1 cellular context compared by ENCODE assay signal in the genomic region with DNA sequence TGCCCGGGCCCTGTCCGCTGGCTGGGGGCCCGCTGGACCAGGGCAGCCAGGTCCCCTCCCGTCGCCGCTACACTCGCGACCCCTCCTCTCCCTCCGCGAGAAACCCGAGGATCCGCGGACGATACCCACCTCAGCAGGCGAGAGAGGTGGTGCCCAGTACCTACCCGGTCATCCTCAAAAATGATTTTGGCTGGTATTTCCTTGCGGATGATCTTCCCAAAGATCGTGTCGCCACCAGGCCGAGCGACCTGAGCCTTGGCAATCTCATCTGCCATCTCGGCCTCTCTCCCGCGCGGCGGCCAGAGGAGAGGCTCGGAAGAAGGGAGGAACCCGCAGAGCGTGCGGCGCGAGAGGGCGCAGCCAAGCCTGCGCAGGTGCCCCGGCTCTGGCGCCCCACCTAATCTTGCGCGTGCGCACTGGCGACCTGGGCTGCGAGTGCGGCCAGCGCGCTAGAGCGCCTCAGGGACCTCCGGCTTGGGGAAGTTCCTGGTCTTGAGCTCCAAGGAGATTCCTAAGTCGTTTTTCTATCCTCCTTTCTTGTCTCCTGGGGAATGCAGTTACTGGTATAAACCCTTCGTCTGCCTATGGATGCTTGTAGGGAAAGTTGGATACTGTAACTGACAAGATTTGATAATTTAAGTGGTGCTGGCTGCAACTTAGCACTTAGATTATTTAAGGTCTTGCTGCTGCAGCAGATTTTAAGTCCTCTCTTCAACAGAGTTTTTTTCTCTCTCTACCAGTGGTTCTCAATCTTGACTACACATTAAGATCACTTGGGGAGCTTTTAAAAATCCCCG.
TF ChIP-seq lines count a peak whose summit lies in the region.

Gene HINT1, minus strand, starts transcription at position 326 of the 797 bp plus-strand sequence. Its CDS starts 51 bp downstream, at position 275.

TF ChIP-seq in HepG2, 621 proteins besides CTCF, POLR2A, EP300 and RAD21 (continued from another document and continues in another):
- TF ChIP-seq ZNF670 (CRISPR knock-in tag; IDR thresholded peaks at IDR 0.05; ENCODE audit: borderline replicate concordance) = peak; percentile 13; the same call in 1 of the 2 replicates
- peak; percentile 17; the same call in 1 of the 2 replicates for TF ChIP-seq GFI1 (CRISPR knock-in tag; IDR thresholded peaks at IDR 0.05; ENCODE audit: borderline replicate concordance)
- TF ChIP-seq ZNF383 (CRISPR knock-in tag; IDR thresholded peaks at IDR 0.05; ENCODE audit: borderline replicate concordance) = no peak
- TF ChIP-seq ZNF230 (CRISPR knock-in tag; IDR thresholded peaks at IDR 0.05) = peak; percentile 60; the same call in 1 of the 2 replicates
- TF ChIP-seq ZNF232 (CRISPR knock-in tag; IDR thresholded peaks at IDR 0.05; ENCODE audit: borderline replicate concordance) = no peak
- TF ChIP-seq, protein P1, sequence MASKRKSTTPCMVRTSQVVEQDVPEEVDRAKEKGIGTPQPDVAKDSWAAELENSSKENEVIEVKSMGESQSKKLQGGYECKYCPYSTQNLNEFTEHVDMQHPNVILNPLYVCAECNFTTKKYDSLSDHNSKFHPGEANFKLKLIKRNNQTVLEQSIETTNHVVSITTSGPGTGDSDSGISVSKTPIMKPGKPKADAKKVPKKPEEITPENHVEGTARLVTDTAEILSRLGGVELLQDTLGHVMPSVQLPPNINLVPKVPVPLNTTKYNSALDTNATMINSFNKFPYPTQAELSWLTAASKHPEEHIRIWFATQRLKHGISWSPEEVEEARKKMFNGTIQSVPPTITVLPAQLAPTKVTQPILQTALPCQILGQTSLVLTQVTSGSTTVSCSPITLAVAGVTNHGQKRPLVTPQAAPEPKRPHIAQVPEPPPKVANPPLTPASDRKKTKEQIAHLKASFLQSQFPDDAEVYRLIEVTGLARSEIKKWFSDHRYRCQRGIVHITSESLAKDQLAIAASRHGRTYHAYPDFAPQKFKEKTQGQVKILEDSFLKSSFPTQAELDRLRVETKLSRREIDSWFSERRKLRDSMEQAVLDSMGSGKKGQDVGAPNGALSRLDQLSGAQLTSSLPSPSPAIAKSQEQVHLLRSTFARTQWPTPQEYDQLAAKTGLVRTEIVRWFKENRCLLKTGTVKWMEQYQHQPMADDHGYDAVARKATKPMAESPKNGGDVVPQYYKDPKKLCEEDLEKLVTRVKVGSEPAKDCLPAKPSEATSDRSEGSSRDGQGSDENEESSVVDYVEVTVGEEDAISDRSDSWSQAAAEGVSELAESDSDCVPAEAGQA (IDR thresholded peaks at IDR 0.05; ENCODE audit: low read depth) = no peak
- TF ChIP-seq, protein P1 (CRISPR knock-in tag; IDR thresholded peaks at IDR 0.05; ENCODE audit: borderline replicate concordance) = no peak; the same call in 1 of the 2 replicates
- TF ChIP-seq ATF7-NPFF (CRISPR knock-in tag; IDR thresholded peaks at IDR 0.05; ENCODE audit: low read depth) = 0 out of 2 replicates have a peak, but pooled peaks have one; percentile 18
- TF ChIP-seq ZFP90 (CRISPR knock-in tag; IDR thresholded peaks at IDR 0.05; ENCODE audit: borderline replicate concordance) = no peak; the same call in none of the 2 replicates
- TF ChIP-seq, protein P2, sequence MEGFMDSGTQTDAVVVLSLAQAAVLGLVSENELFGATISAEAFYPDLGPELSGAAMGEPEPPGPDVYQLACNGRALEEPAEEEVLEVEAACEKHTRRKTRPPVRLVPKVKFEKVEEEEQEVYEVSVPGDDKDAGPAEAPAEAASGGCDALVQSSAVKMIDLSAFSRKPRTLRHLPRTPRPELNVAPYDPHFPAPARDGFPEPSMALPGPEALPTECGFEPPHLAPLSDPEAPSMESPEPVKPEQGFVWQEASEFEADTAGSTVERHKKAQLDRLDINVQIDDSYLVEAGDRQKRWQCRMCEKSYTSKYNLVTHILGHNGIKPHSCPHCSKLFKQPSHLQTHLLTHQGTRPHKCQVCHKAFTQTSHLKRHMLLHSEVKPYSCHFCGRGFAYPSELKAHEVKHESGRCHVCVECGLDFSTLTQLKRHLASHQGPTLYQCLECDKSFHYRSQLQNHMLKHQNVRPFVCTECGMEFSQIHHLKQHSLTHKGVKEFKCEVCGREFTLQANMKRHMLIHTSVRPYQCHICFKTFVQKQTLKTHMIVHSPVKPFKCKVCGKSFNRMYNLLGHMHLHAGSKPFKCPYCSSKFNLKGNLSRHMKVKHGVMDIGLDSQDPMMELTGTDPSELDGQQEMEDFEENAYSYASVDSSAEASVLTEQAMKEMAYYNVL (CRISPR knock-in tag; IDR thresholded peaks at IDR 0.05; ENCODE audit: borderline replicate concordance) = no peak
- TF ChIP-seq SATB2 (CRISPR knock-in tag; IDR thresholded peaks at IDR 0.05) = 0 out of 2 replicates have a peak, but pooled peaks have one; percentile 52
- TF ChIP-seq, protein P3, sequence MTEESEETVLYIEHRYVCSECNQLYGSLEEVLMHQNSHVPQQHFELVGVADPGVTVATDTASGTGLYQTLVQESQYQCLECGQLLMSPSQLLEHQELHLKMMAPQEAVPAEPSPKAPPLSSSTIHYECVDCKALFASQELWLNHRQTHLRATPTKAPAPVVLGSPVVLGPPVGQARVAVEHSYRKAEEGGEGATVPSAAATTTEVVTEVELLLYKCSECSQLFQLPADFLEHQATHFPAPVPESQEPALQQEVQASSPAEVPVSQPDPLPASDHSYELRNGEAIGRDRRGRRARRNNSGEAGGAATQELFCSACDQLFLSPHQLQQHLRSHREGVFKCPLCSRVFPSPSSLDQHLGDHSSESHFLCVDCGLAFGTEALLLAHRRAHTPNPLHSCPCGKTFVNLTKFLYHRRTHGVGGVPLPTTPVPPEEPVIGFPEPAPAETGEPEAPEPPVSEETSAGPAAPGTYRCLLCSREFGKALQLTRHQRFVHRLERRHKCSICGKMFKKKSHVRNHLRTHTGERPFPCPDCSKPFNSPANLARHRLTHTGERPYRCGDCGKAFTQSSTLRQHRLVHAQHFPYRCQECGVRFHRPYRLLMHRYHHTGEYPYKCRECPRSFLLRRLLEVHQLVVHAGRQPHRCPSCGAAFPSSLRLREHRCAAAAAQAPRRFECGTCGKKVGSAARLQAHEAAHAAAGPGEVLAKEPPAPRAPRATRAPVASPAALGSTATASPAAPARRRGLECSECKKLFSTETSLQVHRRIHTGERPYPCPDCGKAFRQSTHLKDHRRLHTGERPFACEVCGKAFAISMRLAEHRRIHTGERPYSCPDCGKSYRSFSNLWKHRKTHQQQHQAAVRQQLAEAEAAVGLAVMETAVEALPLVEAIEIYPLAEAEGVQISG (CRISPR knock-in tag; IDR thresholded peaks at IDR 0.05) = peak; percentile 98
- TF ChIP-seq BRF2 (CRISPR knock-in tag; IDR thresholded peaks at IDR 0.05) = no peak
- TF ChIP-seq ARNT (IDR thresholded peaks at IDR 0.05) = no peak
- TF ChIP-seq NCOA2 (CRISPR knock-in tag; IDR thresholded peaks at IDR 0.05) = peak; percentile 23; the same call in 1 of the 2 replicates
- TF ChIP-seq, protein P4, sequence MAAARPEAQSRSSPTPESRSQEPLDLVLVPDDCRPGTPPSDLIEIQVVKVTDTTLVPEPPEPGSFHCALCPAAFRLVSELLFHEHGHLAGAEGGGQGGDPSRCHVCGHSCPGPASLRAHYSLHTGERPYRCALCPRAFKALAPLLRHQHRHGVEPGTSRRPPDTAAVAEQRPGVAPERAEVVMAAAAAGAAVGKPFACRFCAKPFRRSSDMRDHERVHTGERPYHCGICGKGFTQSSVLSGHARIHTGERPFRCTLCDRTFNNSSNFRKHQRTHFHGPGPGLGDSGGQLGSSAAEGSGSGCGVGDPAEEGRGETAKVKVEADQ (CRISPR knock-in tag; IDR thresholded peaks at IDR 0.05; ENCODE audit: borderline replicate concordance) = peak; percentile 57; the same call in 1 of the 2 replicates
- TF ChIP-seq ZNF44 (CRISPR knock-in tag; IDR thresholded peaks at IDR 0.05) = no peak
- peak; percentile 56 for TF ChIP-seq STAG1 (CRISPR knock-in tag; IDR thresholded peaks at IDR 0.05)
- TF ChIP-seq ZNF761 (CRISPR knock-in tag; conservative IDR thresholded peaks at IDR 0.05) = peak; percentile 89; the same call in 1 of the 2 replicates
- peak; percentile 52 for TF ChIP-seq XRCC5 (optimal IDR thresholded peaks at IDR 0.05; ENCODE audit: low read length)
- TF ChIP-seq, protein P5, sequence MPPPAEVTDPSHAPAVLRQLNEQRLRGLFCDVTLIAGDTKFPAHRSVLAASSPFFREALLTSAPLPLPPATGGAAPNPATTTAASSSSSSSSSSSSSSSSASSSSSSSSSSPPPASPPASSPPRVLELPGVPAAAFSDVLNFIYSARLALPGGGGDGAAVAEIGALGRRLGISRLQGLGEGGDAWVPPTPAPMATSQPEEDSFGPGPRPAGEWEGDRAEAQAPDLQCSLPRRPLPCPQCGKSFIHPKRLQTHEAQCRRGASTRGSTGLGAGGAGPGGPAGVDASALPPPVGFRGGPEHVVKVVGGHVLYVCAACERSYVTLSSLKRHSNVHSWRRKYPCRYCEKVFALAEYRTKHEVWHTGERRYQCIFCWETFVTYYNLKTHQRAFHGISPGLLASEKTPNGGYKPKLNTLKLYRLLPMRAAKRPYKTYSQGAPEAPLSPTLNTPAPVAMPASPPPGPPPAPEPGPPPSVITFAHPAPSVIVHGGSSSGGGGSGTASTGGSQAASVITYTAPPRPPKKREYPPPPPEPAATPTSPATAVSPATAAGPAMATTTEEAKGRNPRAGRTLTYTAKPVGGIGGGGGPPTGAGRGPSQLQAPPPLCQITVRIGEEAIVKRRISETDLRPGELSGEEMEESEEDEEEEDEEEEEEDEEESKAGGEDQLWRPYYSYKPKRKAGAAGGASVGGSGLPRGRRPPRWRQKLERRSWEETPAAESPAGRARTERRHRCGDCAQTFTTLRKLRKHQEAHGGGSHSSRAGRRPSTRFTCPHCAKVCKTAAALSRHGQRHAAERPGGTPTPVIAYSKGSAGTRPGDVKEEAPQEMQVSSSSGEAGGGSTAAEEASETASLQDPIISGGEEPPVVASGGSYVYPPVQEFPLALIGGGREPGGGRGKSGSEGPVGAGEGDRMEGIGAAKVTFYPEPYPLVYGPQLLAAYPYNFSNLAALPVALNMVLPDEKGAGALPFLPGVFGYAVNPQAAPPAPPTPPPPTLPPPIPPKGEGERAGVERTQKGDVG (CRISPR knock-in tag; IDR thresholded peaks at IDR 0.05; ENCODE audit: borderline replicate concordance) = no peak
- TF ChIP-seq KLF15 (CRISPR knock-in tag; IDR thresholded peaks at IDR 0.05; ENCODE audit: borderline replicate concordance) = peak; percentile 33; the same call in 1 of the 2 replicates
- TF ChIP-seq, protein P6, sequence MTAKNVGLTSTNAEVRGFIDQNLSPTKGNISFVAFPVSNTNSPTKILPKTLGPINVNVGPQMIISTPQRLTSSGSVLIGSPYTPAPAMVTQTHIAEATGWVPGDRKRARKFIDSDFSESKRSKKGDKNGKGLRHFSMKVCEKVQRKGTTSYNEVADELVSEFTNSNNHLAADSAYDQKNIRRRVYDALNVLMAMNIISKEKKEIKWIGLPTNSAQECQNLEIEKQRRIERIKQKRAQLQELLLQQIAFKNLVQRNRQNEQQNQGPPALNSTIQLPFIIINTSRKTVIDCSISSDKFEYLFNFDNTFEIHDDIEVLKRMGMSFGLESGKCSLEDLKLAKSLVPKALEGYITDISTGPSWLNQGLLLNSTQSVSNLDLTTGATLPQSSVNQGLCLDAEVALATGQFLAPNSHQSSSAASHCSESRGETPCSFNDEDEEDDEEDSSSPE (CRISPR knock-in tag; IDR thresholded peaks at IDR 0.05) = peak; percentile 58; the same call in 1 of the 2 replicates
- TF ChIP-seq, protein P7, sequence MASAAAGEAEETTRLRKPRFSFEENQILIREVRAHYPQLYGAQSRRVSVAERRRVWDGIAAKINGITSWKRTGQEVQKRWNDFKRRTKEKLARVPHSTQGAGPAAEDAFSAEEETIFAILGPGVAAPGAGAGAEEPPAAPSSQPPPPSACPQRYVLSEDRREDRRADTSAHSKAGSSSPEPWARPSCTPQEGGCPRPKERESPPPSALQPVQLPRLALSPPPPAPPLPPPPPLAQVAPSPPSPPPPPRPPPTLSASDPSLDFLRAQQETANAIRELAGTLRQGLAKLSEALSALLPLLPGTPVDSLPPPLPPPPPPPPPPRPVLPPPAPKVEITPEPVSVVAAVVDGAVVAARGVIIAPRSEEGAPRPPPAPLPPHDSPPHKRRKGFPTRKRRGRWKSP (CRISPR knock-in tag; IDR thresholded peaks at IDR 0.05) = peak; percentile 74
- TF ChIP-seq ZNF121 (CRISPR knock-in tag; IDR thresholded peaks at IDR 0.05) = peak; percentile 90
- peak; percentile 46; the same call in 1 of the 2 replicates for TF ChIP-seq POGK (CRISPR knock-in tag; conservative IDR thresholded peaks at IDR 0.05)
- no peak for TF ChIP-seq CENPX (CRISPR knock-in tag; IDR thresholded peaks at IDR 0.05)
- peak; percentile 91 for TF ChIP-seq TAF1 (CRISPR knock-in tag; IDR thresholded peaks at IDR 0.05)
- TF ChIP-seq NCOA5 (CRISPR knock-in tag; IDR thresholded peaks at IDR 0.05) = no peak
- TF ChIP-seq FOSL2 (CRISPR knock-in tag; IDR thresholded peaks at IDR 0.05) = no peak
- TF ChIP-seq ZNF343 (CRISPR knock-in tag; IDR thresholded peaks at IDR 0.05) = peak; percentile 51; the same call in 1 of the 2 replicates
